ENCODE assay signal across 20 cellular contexts in the genomic region with DNA sequence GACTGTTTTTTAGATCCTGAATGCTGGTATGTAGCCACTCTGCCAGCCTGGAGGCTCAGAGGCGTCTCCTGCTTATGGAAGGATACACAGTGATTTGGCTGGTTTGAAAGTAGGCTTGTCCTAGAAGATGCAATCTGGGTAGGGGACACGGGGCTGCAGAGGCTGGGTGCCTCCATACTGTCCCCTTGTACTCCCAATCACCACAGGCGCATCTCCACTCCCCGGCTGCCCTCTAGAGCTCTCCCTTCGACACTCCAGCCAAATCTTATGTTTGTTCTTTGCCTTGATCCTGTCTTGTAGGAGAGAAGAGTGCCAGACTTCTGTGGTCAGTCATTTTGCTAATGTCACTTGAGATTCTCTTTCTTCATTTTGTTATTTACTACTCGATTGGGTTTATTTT.
DNase-seq lines count a peak whose midpoint lies in the region; ATAC-seq, FAIRE-seq and TF ChIP-seq lines count a peak whose summit lies in the region.
"Had no signal": no experiment of that assay in that cellular context is flagged by ENCODE, and none has a peak within 500 bp of the region (broad histone marks: within the 10 kb centered on the region; RNA-seq: fewer than 3 reads in every experiment).

No MANE protein-coding gene starts in this region.

- no peak overlapping the region for H3K4me3 Mint-ChIP-seq in naive thymus-derived CD4-positive, alpha-beta T cell
- H3K4me3 Mint-ChIP-seq: CD4-positive, CD25-positive, alpha-beta regulatory T cell; HFFc6 had no signal

- no peaks in the 10 kb centered on the region for H3K36me3 Mint-ChIP-seq in naive thymus-derived CD4-positive, alpha-beta T cell
- H3K36me3 Mint-ChIP-seq: CD4-positive, CD25-positive, alpha-beta regulatory T cell had no signal

- peaks cover 0 to 4% (median 0%) of the 10 kb centered on the region in 5 donors for H3K27me3 Mint-ChIP-seq in naive thymus-derived CD4-positive, alpha-beta T cell
- H3K27me3 Mint-ChIP-seq: CD4-positive, CD25-positive, alpha-beta regulatory T cell had no signal

- H3K27ac Mint-ChIP-seq in naive thymus-derived CD4-positive, alpha-beta T cell: no peak overlapping the region
- H3K27ac Mint-ChIP-seq: CD4-positive, CD25-positive, alpha-beta regulatory T cell; HFFc6 had no signal

- H3K4me1 Mint-ChIP-seq in naive thymus-derived CD4-positive, alpha-beta T cell: no peaks in the 10 kb centered on the region
- H3K4me1 Mint-ChIP-seq: CD4-positive, CD25-positive, alpha-beta regulatory T cell had no signal

- CTCF ChIA-PET in HepG2 (lab: Yijun Ruan, JAX; ENCODE audit: low intra/inter-chr PET ratio, low total read pairs) (no interaction called here), mammary epithelial cell (lab: Charles Lee; ENCODE audit: low non-redundant PET) (no interaction called here)
- CTCF ChIA-PET in naive thymus-derived CD4-positive, alpha-beta T cell (lab: Charles Lee): no interaction called here

- 45% methylated on average over 5 of the region's 6 CpGs for WGBS in HepG2 (ENCODE audit: low lambda C conversion rate)
- 84% methylated on average over 3 of the region's 6 CpGs for WGBS in right lobe of liver (ENCODE audit: insufficient coverage, low coverage, low lambda C conversion rate, missing lambda C conversion rate)
- 73 to 85% methylated on average over 6 of the region's 6 CpGs for WGBS in body of pancreas, 2 donors
- 86% methylated on average over 5 of the region's 6 CpGs for WGBS in mammary epithelial cell (ENCODE audit: low coverage, missing lambda C conversion rate)

- no peaks in the 10 kb centered on the region for H3K79me2 ChIP-seq in HepG2 (ENCODE audit: insufficient read depth, low read length)
- no peaks in the 10 kb centered on the region for H3K79me2 ChIP-seq in mammary epithelial cell (ENCODE audit: insufficient read depth, low read length)

- TF ChIP-seq EP300 in HepG2 (IDR thresholded peaks at IDR 0.05; ENCODE audit: low read depth in 2 of 2, low read length in 2 of 2) (no peak), HepG2 (CRISPR knock-in tag; IDR thresholded peaks at IDR 0.05; ENCODE audit: borderline replicate concordance) (no peak)

- no peak overlapping the region for H3K9ac ChIP-seq in HepG2 (ENCODE audit: insufficient read depth, low read depth, low read length)
- no peak overlapping the region for H3K9ac ChIP-seq in mammary epithelial cell (ENCODE audit: insufficient read depth, low read length)
- H3K9ac ChIP-seq: BLaER1 had no signal

- ATAC-seq in HepG2 (peak; percentile 60), right lobe of liver (no peak), body of pancreas (no peak), HG03342 (IDR thresholded peaks at IDR 0.05; ENCODE audit: unreplicated experiment) (no peak), HG03135 (IDR thresholded peaks at IDR 0.05; ENCODE audit: unreplicated experiment) (no peak)
- peak; percentile 32 for ATAC-seq in naive thymus-derived CD4-positive, alpha-beta T cell

- H3K4me3 ChIP-seq in HepG2 (replicated peaks in 1 of 3; ENCODE audit: insufficient read depth in 1 of 3, low read depth in 2 of 3, low read length in 3 of 3) (no peak overlapping the region), right lobe of liver (no peak overlapping the region), body of pancreas (no peak overlapping the region), mammary epithelial cell (replicated peaks in 1 of 3; ENCODE audit: insufficient read depth in 1 of 3, low read depth in 2 of 3, low read length in 3 of 3) (no peak overlapping the region)
- H3K4me3 ChIP-seq in naive thymus-derived CD4-positive, alpha-beta T cell (ENCODE audit: low read length): no peak overlapping the region
- H3K4me3 ChIP-seq: BLaER1 had no signal

- TF ChIP-seq POLR2A in HepG2 (IDR thresholded peaks at IDR 0.05; ENCODE audit: insufficient read depth in 1 of 2, low read depth in 2 of 2, low read length in 2 of 2) (no peak), right lobe of liver (IDR thresholded peaks at IDR 0.05) (no peak), body of pancreas (IDR thresholded peaks at IDR 0.05) (no peak)

- no peak for FAIRE-seq in HepG2 (lab: Jason Lieb, UNC)
- FAIRE-seq: GM12891, GM19239 had no signal

- H2AFZ ChIP-seq in HepG2 (ENCODE audit: low read length): no peak overlapping the region
- H2AFZ ChIP-seq in mammary epithelial cell (ENCODE audit: low read depth, low read length): no peak overlapping the region

- H4K20me1 ChIP-seq in HepG2 (ENCODE audit: insufficient read depth, low read length): no peaks in the 10 kb centered on the region
- no peaks in the 10 kb centered on the region for H4K20me1 ChIP-seq in mammary epithelial cell (ENCODE audit: insufficient read depth, low read length)
- H4K20me1 ChIP-seq: BLaER1 had no signal

- H3K9me3 Mint-ChIP-seq in naive thymus-derived CD4-positive, alpha-beta T cell: peaks cover 0 to 19% (median 0%) of the 10 kb centered on the region in 11 donors

- no peak overlapping the region for H3K27ac ChIP-seq in HepG2 (ENCODE audit: extremely low read length, insufficient read depth, low read length)
- no peak overlapping the region for H3K27ac ChIP-seq in right lobe of liver
- H3K27ac ChIP-seq in body of pancreas: peak overlapping the region in 3 of 4 donors; percentile 35 to 44 (median 36)
- no peak overlapping the region for H3K27ac ChIP-seq in naive thymus-derived CD4-positive, alpha-beta T cell (ENCODE audit: low read depth, low read length)
- H3K27ac ChIP-seq in mammary epithelial cell (ENCODE audit: insufficient read depth, low read depth, low read length): no peak overlapping the region
- H3K27ac ChIP-seq: 22Rv1, BLaER1 had no signal

- POLR2A ChIA-PET in HepG2 (lab: Yijun Ruan, JAX): no interaction called here
- POLR2A ChIA-PET in naive thymus-derived CD4-positive, alpha-beta T cell (lab: Charles Lee): no interaction called here

- H3K4me2 ChIP-seq in HepG2 (ENCODE audit: low read depth, low read length): no peak overlapping the region
- no peak overlapping the region for H3K4me2 ChIP-seq in mammary epithelial cell (ENCODE audit: insufficient read depth, low read depth, low read length)
- H3K4me2 ChIP-seq: BLaER1 had no signal

- H3K9me3 ChIP-seq in HepG2 (ENCODE audit: low read length) (no peaks in the 10 kb centered on the region), right lobe of liver (no peaks in the 10 kb centered on the region), body of pancreas (no peaks in the 10 kb centered on the region), mammary epithelial cell (replicated peaks; ENCODE audit: insufficient read depth, low read length) (no peaks in the 10 kb centered on the region)
- no peaks in the 10 kb centered on the region for H3K9me3 ChIP-seq in naive thymus-derived CD4-positive, alpha-beta T cell (ENCODE audit: control insufficient read depth in 2 of 3, low read length in 3 of 3)
- H3K9me3 ChIP-seq: BLaER1 had no signal

- in situ Hi-C loops in HepG2 (cut with HindIII; ENCODE audit: extremely low pct_ligation_motif_present, low pct_unique_long_range_greater_than_20kb): no loop called here
- in situ Hi-C loops in mammary epithelial cell (cut with MboI; ENCODE audit: low sequenced_read_pairs in 2 of 2): no loop called here

- H3K4me1 ChIP-seq in HepG2 (ENCODE audit: insufficient read depth, low read length): no peaks in the 10 kb centered on the region
- H3K4me1 ChIP-seq in right lobe of liver: no peaks in the 10 kb centered on the region
- H3K4me1 ChIP-seq in body of pancreas: peaks cover 18% of the 10 kb centered on the region
- H3K4me1 ChIP-seq in naive thymus-derived CD4-positive, alpha-beta T cell (ENCODE audit: control insufficient read depth in 2 of 2, insufficient read depth in 2 of 2, low read length in 2 of 2): no peaks in the 10 kb centered on the region
- H3K4me1 ChIP-seq in mammary epithelial cell (ENCODE audit: insufficient read depth, low read length): no peaks in the 10 kb centered on the region

- dilution Hi-C loops in mammary epithelial cell (cut with HindIII; ENCODE audit: low sequenced_read_pairs): no loop called here

- H3K27me3 ChIP-seq in HepG2 (ENCODE audit: control insufficient read depth in 1 of 2, insufficient read depth in 2 of 2, low read length in 2 of 2) (no peaks in the 10 kb centered on the region; a peak in 1 of 5 replicates), right lobe of liver (no peaks in the 10 kb centered on the region), body of pancreas (no peaks in the 10 kb centered on the region), mammary epithelial cell (ENCODE audit: insufficient read depth, low read length) (no peaks in the 10 kb centered on the region)
- no peaks in the 10 kb centered on the region for H3K27me3 ChIP-seq in naive thymus-derived CD4-positive, alpha-beta T cell (ENCODE audit: control insufficient read depth in 2 of 2, insufficient read depth in 2 of 2, low read length in 2 of 2)
- H3K27me3 ChIP-seq: BLaER1 had no signal

- TF ChIP-seq RAD21 in HepG2 (CRISPR knock-in tag; IDR thresholded peaks at IDR 0.05): no peak

- no peak for DNase-seq in HepG2 (ENCODE audit: low spot score)
- DNase-seq in right lobe of liver: no peak
- DNase-seq in body of pancreas: no peak
- DNase-seq in naive thymus-derived CD4-positive, alpha-beta T cell: no peak
- DNase-seq in mammary epithelial cell: no peak
- no peak for DNase-seq in NCI-H146 (lab: John Stamatoyannopoulos, UW)
- DNase-seq: AML-193; Calu3; CD4-positive, CD25-positive, alpha-beta regulatory T cell; DMS79; HCEC 1CT; HFFc6; IMR-90; KG1 had no signal

- no peak for TF ChIP-seq CTCF in HepG2 (CRISPR knock-in tag; IDR thresholded peaks at IDR 0.05)
- no peak for TF ChIP-seq CTCF in right lobe of liver (IDR thresholded peaks at IDR 0.05)
- no peak for TF ChIP-seq CTCF in body of pancreas (IDR thresholded peaks at IDR 0.05)
- TF ChIP-seq CTCF in mammary epithelial cell (conservative IDR thresholded peaks at IDR 0.05 in 1 of 2, IDR thresholded peaks at IDR 0.05 in 1 of 2; ENCODE audit: extremely low read depth in 1 of 2, insufficient read depth in 1 of 2, low read depth in 1 of 2, low read length in 2 of 2): no peak

- intact Hi-C loops in HepG2 (cut with micrococcal nuclease; ENCODE audit: unreplicated experiment) (no loop called here), right lobe of liver (cut with DNase I) (no loop called here), body of pancreas (cut with DNase I) (no loop called here), mammary epithelial cell (cut with micrococcal nuclease) (no loop called here)
- intact Hi-C loops in naive thymus-derived CD4-positive, alpha-beta T cell (cut with micrococcal nuclease): no loop called here

- BruUV-seq in HepG2 (replicated peaks; lab: Mats Ljungman, UMichigan) (no TSS peak), mammary epithelial cell (replicated peaks; lab: Mats Ljungman, UMichigan) (no TSS peak)

- H3K36me3 ChIP-seq in HepG2 (replicated peaks in 1 of 2; ENCODE audit: control insufficient read depth in 1 of 2, insufficient read depth in 2 of 2, low read length in 2 of 2): no peaks in the 10 kb centered on the region
- no peaks in the 10 kb centered on the region for H3K36me3 ChIP-seq in right lobe of liver
- no peaks in the 10 kb centered on the region for H3K36me3 ChIP-seq in body of pancreas (replicated peaks in 1 of 2; ENCODE audit: insufficient read depth in 1 of 2, low read depth in 2 of 2)
- no peaks in the 10 kb centered on the region for H3K36me3 ChIP-seq in naive thymus-derived CD4-positive, alpha-beta T cell (ENCODE audit: control insufficient read depth in 2 of 3, insufficient read depth in 3 of 3, low read length in 3 of 3)
- no peaks in the 10 kb centered on the region for H3K36me3 ChIP-seq in mammary epithelial cell (ENCODE audit: insufficient read depth, low read length)
- H3K36me3 ChIP-seq: BLaER1 had no signal

Comparison
In these comparisons a context has a peak if more than half of its experiments do, and no peak if none do; other contexts are left out.
1. ATAC-seq: peak in HepG2 (single experiment) and naive thymus-derived CD4-positive, alpha-beta T cell (single experiment); none in right lobe of liver (0 of 4), body of pancreas (single experiment), HG03342 (single experiment) and HG03135 (single experiment).
2. H3K27ac ChIP-seq: peak in body of pancreas (3 of 4); none in HepG2 (single experiment), right lobe of liver (0 of 3), naive thymus-derived CD4-positive, alpha-beta T cell (single experiment) and mammary epithelial cell (single experiment).